Comparison of ENCODE assay signal across 9 cellular contexts in the genomic region with DNA sequence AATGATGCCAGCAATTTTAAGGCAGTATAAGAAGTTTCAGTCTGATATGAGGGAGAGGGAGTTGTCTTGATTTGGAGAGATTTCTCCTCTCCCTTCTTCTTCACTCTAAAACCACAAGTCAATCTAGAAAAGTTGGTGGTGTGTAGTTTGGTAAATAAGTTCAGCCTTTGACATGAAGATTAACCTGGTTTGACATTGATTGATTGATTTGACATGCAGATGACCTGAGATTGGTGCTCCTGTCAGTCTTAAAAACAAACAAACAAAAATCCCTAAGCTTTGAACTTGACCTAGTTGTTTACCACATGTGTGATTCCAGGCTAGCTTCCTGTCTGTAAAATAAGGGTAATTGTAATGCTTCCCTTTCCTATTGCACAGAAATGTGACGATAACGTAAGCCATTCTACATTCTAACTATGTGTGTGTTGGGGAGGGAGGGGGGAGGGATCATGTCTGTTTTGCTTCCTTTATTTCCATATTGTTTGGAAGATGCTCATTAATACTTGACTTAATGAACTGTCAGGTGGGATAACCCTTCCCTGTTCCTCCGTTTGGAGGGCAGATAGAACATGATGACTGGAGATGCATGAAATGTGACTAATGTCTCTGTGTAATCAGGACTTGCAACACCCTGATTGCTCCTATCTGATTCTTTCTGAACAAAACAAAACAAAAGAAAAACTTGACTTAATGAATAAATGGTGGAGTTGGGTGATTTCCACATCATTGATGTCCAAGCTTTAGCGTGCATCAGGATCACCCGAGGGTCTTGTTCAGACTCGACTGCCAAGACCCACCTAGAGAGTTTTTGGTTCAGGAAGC.
DNase-seq lines count a peak whose midpoint lies in the region; ATAC-seq, FAIRE-seq and TF ChIP-seq lines count a peak whose summit lies in the region.
"Had no signal": no experiment of that assay in that cellular context is flagged by ENCODE, and none has a peak within 500 bp of the region (broad histone marks: within the 10 kb centered on the region; RNA-seq: fewer than 3 reads in every experiment).

No MANE protein-coding gene starts in this region.

- H3K4me3 ChIP-seq in GM12865 (ENCODE audit: low read depth, low read length) (no peak overlapping the region; the same call in none of the 2 replicates), NT2/D1 (ENCODE audit: insufficient read length, low read depth) (no peak overlapping the region), kidney (ENCODE audit: low read length in 2 of 2) (no peak overlapping the region)
- H3K4me3 ChIP-seq: mucosa of descending colon had no signal

- H3K27me3 Mint-ChIP-seq in osteocyte (ENCODE audit: unreplicated experiment) = peaks cover 30% of the 10 kb centered on the region

- DNase-seq in GM12865 (ENCODE audit: low read depth) (peak; percentile 66), NT2/D1 (ENCODE audit: low read depth, low spot score) (peak; percentile 15), dermis blood vessel endothelial cell (peak; percentile 53), osteocyte (ENCODE audit: extremely low spot score, unreplicated experiment) (no peak), kidney (no peak), D721Med (ENCODE audit: insufficient read length, low spot score) (no peak)

- H3K36me3 ChIP-seq in NT2/D1 (ENCODE audit: insufficient read depth, insufficient read length, low read length) (no peaks in the 10 kb centered on the region), kidney (ENCODE audit: control insufficient read depth in 1 of 2, insufficient read depth in 2 of 2, low read length in 2 of 2) (no peaks in the 10 kb centered on the region)

- H3K4me3 Mint-ChIP-seq in osteocyte (ENCODE audit: unreplicated experiment) = peak overlapping the region; percentile 45

- peaks cover 14% of the 10 kb centered on the region for H3K4me1 Mint-ChIP-seq in osteocyte (ENCODE audit: unreplicated experiment)

- H3K36me3 Mint-ChIP-seq in osteocyte (ENCODE audit: unreplicated experiment) = no peaks in the 10 kb centered on the region

- H3K27ac Mint-ChIP-seq in osteocyte (ENCODE audit: unreplicated experiment) = no peak overlapping the region

- FAIRE-seq in kidney (lab: Jason Lieb, UNC) (no peak), D721Med (lab: Jason Lieb, UNC) (no peak)

- TF ChIP-seq CTCF in GM12865 (IDR thresholded peaks at IDR 0.05; ENCODE audit: insufficient read depth, low read depth, low read length, missing control alignments) (no peak), osteocyte (IDR thresholded peaks at IDR 0.05) (no peak), kidney (IDR thresholded peaks at IDR 0.05; ENCODE audit: borderline replicate concordance, extremely low read depth, insufficient read depth) (no peak), D721Med (IDR thresholded peaks at IDR 0.05; ENCODE audit: insufficient read depth, missing control alignments) (no peak)

- H3K9me3 Mint-ChIP-seq in osteocyte (ENCODE audit: unreplicated experiment) = no peaks in the 10 kb centered on the region

- no peaks in the 10 kb centered on the region for H3K9me3 ChIP-seq in NT2/D1 (ENCODE audit: insufficient read depth, low read length)
- no peaks in the 10 kb centered on the region for H3K9me3 ChIP-seq in kidney (ENCODE audit: control insufficient read depth in 1 of 2, low read length in 2 of 2)
- H3K9me3 ChIP-seq: mucosa of descending colon had no signal

- ATAC-seq in GM18873 (IDR thresholded peaks at IDR 0.05; ENCODE audit: low FRiP score, unreplicated experiment) = no peak
- no peak for ATAC-seq in GM21717 (IDR thresholded peaks at IDR 0.05; ENCODE audit: unreplicated experiment)

- H3K4me1 ChIP-seq in NT2/D1 (ENCODE audit: insufficient read depth, insufficient read length) (peaks cover 2% of the 10 kb centered on the region), kidney (ENCODE audit: control insufficient read depth in 1 of 2, insufficient read depth in 1 of 2, low read depth in 1 of 2, low read length in 2 of 2) (peaks cover 0 to 8% of the 10 kb centered on the region in 2 donors)

- H3K27me3 ChIP-seq in NT2/D1 (ENCODE audit: insufficient read depth, insufficient read length) = peaks cover 26% of the 10 kb centered on the region

- H3K9ac ChIP-seq in NT2/D1 (ENCODE audit: insufficient read length, low read depth) (no peak overlapping the region), kidney (ENCODE audit: low read length in 2 of 2) (no peak overlapping the region)

- no peak overlapping the region for H3K27ac ChIP-seq in kidney (ENCODE audit: low read depth in 2 of 2, low read length in 2 of 2)

- intact Hi-C loops in kidney (cut with DNase I) = loop anchor here (10.0 kb wide), 1 partner anchor 184 kb away; no protein-coding TSS in a partner anchor

Comparison
In these comparisons a context has a peak if more than half of its experiments do, and no peak if none do; other contexts are left out.
1. DNase-seq: peak in GM12865 (single experiment), NT2/D1 (single experiment) and dermis blood vessel endothelial cell (single experiment); none in osteocyte (single experiment), kidney (single experiment) and D721Med (single experiment).